ENCODE assay signal across 17 cellular contexts in genomic region chr16:12318661-12319463, GRCh38.
DNase-seq lines count a peak whose midpoint lies in the region; ATAC-seq, FAIRE-seq and TF ChIP-seq lines count a peak whose summit lies in the region.
"Had no signal": no experiment of that assay in that cellular context is flagged by ENCODE, and none has a peak within 500 bp of the region (broad histone marks: within the 10 kb centered on the region; RNA-seq: fewer than 3 reads in every experiment).

No MANE protein-coding gene starts in this region.

- POLR2A ChIA-PET in HepG2 (lab: Yijun Ruan, JAX): interaction anchor here (1.0 to 1.2 kb wide), 2 partner anchors 9 to 34 kb away, joined by 3 read pairs; no protein-coding TSS in a partner anchor
- POLR2A ChIA-PET in activated B cell treated with CpG ODN at 0.5 μM for 24 hours (lab: Charles Lee): interaction anchor here (0.6 kb wide), 1 partner anchor 575 kb away, joined by 5 read pairs; no protein-coding TSS in a partner anchor

- peaks cover 38% of the 10 kb centered on the region for H3K36me3 Mint-ChIP-seq in activated B cell treated with CpG ODN at 0.5 μM for 24 hours (ENCODE audit: low read depth)

- DNase-seq in HepG2 (ENCODE audit: low spot score): peak; percentile 68
- DNase-seq in right lobe of liver: no peak
- no peak for DNase-seq in activated B cell treated with CpG ODN at 0.5 μM for 24 hours
- DNase-seq in left kidney (ENCODE audit: low read depth, low spot score): peak; percentile 62
- DNase-seq in NCI-H128 (lab: John Stamatoyannopoulos, UW; ENCODE audit: unreplicated experiment): no peak
- no peak for DNase-seq in stimulated activated naive CD8-positive, alpha-beta T cell treated with anti-CD3 and anti-CD28 coated beads, Interleukin-15, Interleukin-2, amounts not matched to agents 100 U/mL and 50 U/mL, for 24 hours
- DNase-seq: activated CD4-positive, alpha-beta T cell treated with anti-CD3 and anti-CD28 coated beads for 48 hours; activated effector memory CD4-positive, alpha-beta T cell treated with anti-CD3 and anti-CD28 coated beads, Interleukin-2, amount 50 U/mL, for 16 hours; amniotic stem cell; DND-41; HCEC 1CT; T1000 had no signal

- in situ Hi-C loops in HepG2 (cut with HindIII; ENCODE audit: extremely low pct_ligation_motif_present, low pct_unique_long_range_greater_than_20kb): no loop called here

- H3K27me3 ChIP-seq in HepG2 (ENCODE audit: control insufficient read depth in 1 of 2, insufficient read depth in 2 of 2, low read length in 2 of 2) (no peaks in the 10 kb centered on the region), right lobe of liver (no peaks in the 10 kb centered on the region)

- no peak for TF ChIP-seq RAD21 in HepG2 (CRISPR knock-in tag; IDR thresholded peaks at IDR 0.05)

- CTCF ChIA-PET in HepG2 (lab: Yijun Ruan, JAX; ENCODE audit: low intra/inter-chr PET ratio, low total read pairs) (no interaction called here), activated B cell treated with CpG ODN at 0.5 μM for 24 hours (lab: Charles Lee) (no interaction called here)

- peaks cover 71% of the 10 kb centered on the region for H3K4me1 ChIP-seq in HepG2 (ENCODE audit: insufficient read depth, low read length)
- H3K4me1 ChIP-seq in right lobe of liver: peaks cover 0 to 17% (median 0%) of the 10 kb centered on the region in 4 donors

- peaks cover 2% of the 10 kb centered on the region for H3K9me3 Mint-ChIP-seq in activated B cell treated with CpG ODN at 0.5 μM for 24 hours

- ATAC-seq in HepG2 (peak; percentile 18; the same call in 2 of the 3 replicates), right lobe of liver (no peak), activated B cell treated with CpG ODN at 0.5 μM for 24 hours (ENCODE audit: low read depth) (no peak), HG03460 (IDR thresholded peaks at IDR 0.05; ENCODE audit: unreplicated experiment) (no peak), HG02884 (IDR thresholded peaks at IDR 0.05; ENCODE audit: unreplicated experiment) (no peak)
- no peak for ATAC-seq in stimulated activated naive CD8-positive, alpha-beta T cell treated with anti-CD3 and anti-CD28 coated beads, Interleukin-15, Interleukin-2, amounts not matched to agents 100 U/mL and 50 U/mL, for 24 hours
- ATAC-seq: stimulated activated effector memory CD8-positive, alpha-beta T cell treated with anti-CD3 and anti-CD28 coated beads, Interleukin-12 subunit alpha, Interleukin-12 subunit beta, amount 100 ng/mL, for 72 hours had no signal

- BruUV-seq in HepG2 (replicated peaks; lab: Mats Ljungman, UMichigan): no TSS peak

- no peak overlapping the region for H2AFZ ChIP-seq in HepG2 (ENCODE audit: low read length)

- peak overlapping the region; percentile 63 for H3K27ac Mint-ChIP-seq in activated B cell treated with CpG ODN at 0.5 μM for 24 hours
- H3K27ac Mint-ChIP-seq: CD14-positive monocyte; stimulated activated effector memory CD8-positive, alpha-beta T cell treated with anti-CD3 and anti-CD28 coated beads, Interleukin-12 subunit alpha, Interleukin-12 subunit beta, amount 100 ng/mL, for 72 hours had no signal

- H3K4me3 Mint-ChIP-seq in activated B cell treated with CpG ODN at 0.5 μM for 24 hours: no peak overlapping the region
- H3K4me3 Mint-ChIP-seq: CD14-positive monocyte; stimulated activated effector memory CD8-positive, alpha-beta T cell treated with anti-CD3 and anti-CD28 coated beads, Interleukin-12 subunit alpha, Interleukin-12 subunit beta, amount 100 ng/mL, for 72 hours had no signal

- H3K79me2 ChIP-seq in HepG2 (ENCODE audit: insufficient read depth, low read length): no peaks in the 10 kb centered on the region

- TF ChIP-seq CTCF in HepG2 (CRISPR knock-in tag; IDR thresholded peaks at IDR 0.05) (no peak), right lobe of liver (IDR thresholded peaks at IDR 0.05) (no peak), activated B cell treated with CpG ODN at 0.5 μM for 24 hours (IDR thresholded peaks at IDR 0.05) (no peak)

- intact Hi-C loops in HepG2 (cut with micrococcal nuclease; ENCODE audit: unreplicated experiment): loop anchor here (1.0 kb wide), 1 partner anchor 30 kb away; no protein-coding TSS in a partner anchor
- intact Hi-C loops in right lobe of liver (cut with DNase I): no loop called here
- intact Hi-C loops in activated B cell treated with CpG ODN at 0.5 μM for 24 hours (cut with micrococcal nuclease): loop anchor here (5.0 kb wide), 1 partner anchor 92 kb away; no protein-coding TSS in a partner anchor

- no peaks in the 10 kb centered on the region for H4K20me1 ChIP-seq in HepG2 (ENCODE audit: insufficient read depth, low read length)

- no peaks in the 10 kb centered on the region for H3K27me3 Mint-ChIP-seq in activated B cell treated with CpG ODN at 0.5 μM for 24 hours

- FAIRE-seq in HepG2 (lab: Jason Lieb, UNC): no peak
- FAIRE-seq: A204.1 had no signal

- no peaks in the 10 kb centered on the region for H3K9me3 ChIP-seq in HepG2 (ENCODE audit: low read length)
- no peaks in the 10 kb centered on the region for H3K9me3 ChIP-seq in right lobe of liver

- TF ChIP-seq POLR2A in HepG2 (IDR thresholded peaks at IDR 0.05; ENCODE audit: insufficient read depth in 1 of 2, low read depth in 2 of 2, low read length in 2 of 2) (no peak), right lobe of liver (IDR thresholded peaks at IDR 0.05) (no peak)

- peak overlapping the region; percentile 16; the same call in 1 of the 2 replicates for H3K4me2 ChIP-seq in HepG2 (ENCODE audit: low read depth, low read length)

- H3K9ac ChIP-seq in HepG2 (ENCODE audit: insufficient read depth, low read depth, low read length): no peak overlapping the region

- H3K4me1 Mint-ChIP-seq in activated B cell treated with CpG ODN at 0.5 μM for 24 hours: peaks cover 89% of the 10 kb centered on the region

- H3K4me3 ChIP-seq in HepG2 (replicated peaks in 1 of 3; ENCODE audit: insufficient read depth in 1 of 3, low read depth in 2 of 3, low read length in 3 of 3) (no peak overlapping the region), right lobe of liver (no peak overlapping the region)

- WGBS in HepG2 (ENCODE audit: low lambda C conversion rate): 42% methylated on average over 9 of the region's 9 CpGs
- 97% methylated on average over 7 of the region's 9 CpGs for WGBS in right lobe of liver (ENCODE audit: insufficient coverage, low coverage, low lambda C conversion rate, missing lambda C conversion rate)

- TF ChIP-seq EP300 in HepG2 (IDR thresholded peaks at IDR 0.05; ENCODE audit: low read depth in 2 of 2, low read length in 2 of 2): no peak
- no peak for TF ChIP-seq EP300 in HepG2 (CRISPR knock-in tag; IDR thresholded peaks at IDR 0.05; ENCODE audit: borderline replicate concordance)

- H3K36me3 ChIP-seq in HepG2 (replicated peaks in 1 of 2; ENCODE audit: control insufficient read depth in 1 of 2, insufficient read depth in 2 of 2, low read length in 2 of 2): no peaks in the 10 kb centered on the region
- H3K36me3 ChIP-seq in right lobe of liver: no peaks in the 10 kb centered on the region

- H3K27ac ChIP-seq in HepG2 (ENCODE audit: extremely low read length, insufficient read depth, low read length) (no peak overlapping the region), right lobe of liver (no peak overlapping the region)

TF ChIP-seq in HepG2, 621 proteins besides CTCF, POLR2A, EP300 and RAD21 (continues in another document):
- no peak; the same call in 1 of the 2 replicates for TF ChIP-seq PATZ1 (CRISPR knock-in tag; IDR thresholded peaks at IDR 0.05)
- TF ChIP-seq LCORL (IDR thresholded peaks at IDR 0.05): no peak
- TF ChIP-seq LCORL (CRISPR knock-in tag; IDR thresholded peaks at IDR 0.05): peak; percentile 52; the same call in 1 of the 2 replicates
- TF ChIP-seq ZMYM3 (CRISPR knock-in tag; IDR thresholded peaks at IDR 0.05): peak; percentile 52; the same call in 1 of the 2 replicates
- 0 out of 2 replicates have a peak, but pooled peaks have one; percentile 16 for TF ChIP-seq ERF (CRISPR knock-in tag; IDR thresholded peaks at IDR 0.05)
- TF ChIP-seq MAF1 (CRISPR knock-in tag; IDR thresholded peaks at IDR 0.05; ENCODE audit: borderline replicate concordance): no peak
- TF ChIP-seq ZNF331 (CRISPR knock-in tag; IDR thresholded peaks at IDR 0.05): 0 out of 2 replicates have a peak, but pooled peaks have one; percentile 16
- TF ChIP-seq RXRA (CRISPR knock-in tag; IDR thresholded peaks at IDR 0.05): 0 out of 2 replicates have a peak, but pooled peaks have one; percentile 5
- no peak for TF ChIP-seq ZFP62 (CRISPR knock-in tag; IDR thresholded peaks at IDR 0.05)
- TF ChIP-seq ZNF644 (CRISPR knock-in tag; IDR thresholded peaks at IDR 0.05; ENCODE audit: low read depth): 0 out of 2 replicates have a peak, but pooled peaks have one; percentile 23
- TF ChIP-seq SATB2 (CRISPR knock-in tag; IDR thresholded peaks at IDR 0.05): no peak
- TF ChIP-seq HMG20A (CRISPR knock-in tag; IDR thresholded peaks at IDR 0.05; ENCODE audit: borderline replicate concordance): 0 out of 2 replicates have a peak, but pooled peaks have one; percentile 25
- 0 out of 2 replicates have a peak, but pooled peaks have one; percentile 24 for TF ChIP-seq SP4 (CRISPR knock-in tag; IDR thresholded peaks at IDR 0.05)
- TF ChIP-seq ZNF543 (CRISPR knock-in tag; IDR thresholded peaks at IDR 0.05): no peak
- TF ChIP-seq ZNF180 (CRISPR knock-in tag; IDR thresholded peaks at IDR 0.05; ENCODE audit: borderline replicate concordance, low read depth): 0 out of 2 replicates have a peak, but pooled peaks have one; percentile 10
- no peak for TF ChIP-seq ZNF17 (CRISPR knock-in tag; IDR thresholded peaks at IDR 0.05)
- TF ChIP-seq CHD4 (IDR thresholded peaks at IDR 0.05; ENCODE audit: borderline replicate concordance, low read length): peak; percentile 42; the same call in 1 of the 2 replicates
- TF ChIP-seq NPAS2 (CRISPR knock-in tag; IDR thresholded peaks at IDR 0.05; ENCODE audit: borderline replicate concordance): no peak
- TF ChIP-seq ZMYM2 (CRISPR knock-in tag; IDR thresholded peaks at IDR 0.05): peak; percentile 53; the same call in 1 of the 2 replicates
- no peak for TF ChIP-seq KDM4B (CRISPR knock-in tag; IDR thresholded peaks at IDR 0.05)

Comparison
In these comparisons a context has a peak if more than half of its experiments do, and no peak if none do; other contexts are left out.
1. DNase-seq: peak in HepG2 (single experiment) and left kidney (single experiment); none in right lobe of liver (0 of 3), activated B cell treated with CpG ODN at 0.5 μM for 24 hours (single experiment), NCI-H128 (single experiment) and stimulated activated naive CD8-positive, alpha-beta T cell treated with anti-CD3 and anti-CD28 coated beads, Interleukin-15, Interleukin-2, amounts not matched to agents 100 U/mL and 50 U/mL, for 24 hours (single experiment).
2. intact Hi-C loops: an anchor here in HepG2 (1.0 kb wide) and activated B cell treated with CpG ODN at 0.5 μM for 24 hours (5.0 kb wide); none called in right lobe of liver.